In the genomic region with DNA sequence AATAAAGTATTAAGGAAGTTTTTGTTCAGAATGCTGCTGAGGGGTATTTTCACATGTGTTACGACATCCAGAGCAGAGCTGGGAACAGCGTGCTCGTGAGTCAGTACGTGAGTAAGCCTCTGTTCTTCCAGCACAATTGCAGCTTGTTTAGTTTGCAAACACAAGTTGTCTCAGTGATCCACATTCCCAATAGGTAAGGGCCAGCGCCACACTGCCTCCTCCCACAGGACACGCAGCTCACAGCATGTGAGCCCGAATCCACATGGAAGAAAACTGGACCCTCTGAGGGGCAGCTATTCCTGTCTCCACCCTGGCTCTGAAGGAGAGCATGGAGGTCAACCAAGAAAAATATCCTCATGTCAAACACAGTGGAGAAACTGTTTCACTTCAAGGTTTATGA, we compare ENCODE assay signal across 1 cellular context.
TF ChIP-seq lines count a peak whose summit lies in the region.

No MANE protein-coding gene starts in this region.

TF ChIP-seq in SK-N-SH, 30 proteins besides CTCF, POLR2A, EP300 and RAD21 (continued from another document):
- TF ChIP-seq, protein P1, sequence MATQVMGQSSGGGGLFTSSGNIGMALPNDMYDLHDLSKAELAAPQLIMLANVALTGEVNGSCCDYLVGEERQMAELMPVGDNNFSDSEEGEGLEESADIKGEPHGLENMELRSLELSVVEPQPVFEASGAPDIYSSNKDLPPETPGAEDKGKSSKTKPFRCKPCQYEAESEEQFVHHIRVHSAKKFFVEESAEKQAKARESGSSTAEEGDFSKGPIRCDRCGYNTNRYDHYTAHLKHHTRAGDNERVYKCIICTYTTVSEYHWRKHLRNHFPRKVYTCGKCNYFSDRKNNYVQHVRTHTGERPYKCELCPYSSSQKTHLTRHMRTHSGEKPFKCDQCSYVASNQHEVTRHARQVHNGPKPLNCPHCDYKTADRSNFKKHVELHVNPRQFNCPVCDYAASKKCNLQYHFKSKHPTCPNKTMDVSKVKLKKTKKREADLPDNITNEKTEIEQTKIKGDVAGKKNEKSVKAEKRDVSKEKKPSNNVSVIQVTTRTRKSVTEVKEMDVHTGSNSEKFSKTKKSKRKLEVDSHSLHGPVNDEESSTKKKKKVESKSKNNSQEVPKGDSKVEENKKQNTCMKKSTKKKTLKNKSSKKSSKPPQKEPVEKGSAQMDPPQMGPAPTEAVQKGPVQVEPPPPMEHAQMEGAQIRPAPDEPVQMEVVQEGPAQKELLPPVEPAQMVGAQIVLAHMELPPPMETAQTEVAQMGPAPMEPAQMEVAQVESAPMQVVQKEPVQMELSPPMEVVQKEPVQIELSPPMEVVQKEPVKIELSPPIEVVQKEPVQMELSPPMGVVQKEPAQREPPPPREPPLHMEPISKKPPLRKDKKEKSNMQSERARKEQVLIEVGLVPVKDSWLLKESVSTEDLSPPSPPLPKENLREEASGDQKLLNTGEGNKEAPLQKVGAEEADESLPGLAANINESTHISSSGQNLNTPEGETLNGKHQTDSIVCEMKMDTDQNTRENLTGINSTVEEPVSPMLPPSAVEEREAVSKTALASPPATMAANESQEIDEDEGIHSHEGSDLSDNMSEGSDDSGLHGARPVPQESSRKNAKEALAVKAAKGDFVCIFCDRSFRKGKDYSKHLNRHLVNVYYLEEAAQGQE (IDR thresholded peaks at IDR 0.05; ENCODE audit: low read depth, low read length), result no peak
- TF ChIP-seq RXRA (IDR thresholded peaks at IDR 0.05; ENCODE audit: borderline replicate concordance, low read depth), result no peak
- TF ChIP-seq, protein P2, sequence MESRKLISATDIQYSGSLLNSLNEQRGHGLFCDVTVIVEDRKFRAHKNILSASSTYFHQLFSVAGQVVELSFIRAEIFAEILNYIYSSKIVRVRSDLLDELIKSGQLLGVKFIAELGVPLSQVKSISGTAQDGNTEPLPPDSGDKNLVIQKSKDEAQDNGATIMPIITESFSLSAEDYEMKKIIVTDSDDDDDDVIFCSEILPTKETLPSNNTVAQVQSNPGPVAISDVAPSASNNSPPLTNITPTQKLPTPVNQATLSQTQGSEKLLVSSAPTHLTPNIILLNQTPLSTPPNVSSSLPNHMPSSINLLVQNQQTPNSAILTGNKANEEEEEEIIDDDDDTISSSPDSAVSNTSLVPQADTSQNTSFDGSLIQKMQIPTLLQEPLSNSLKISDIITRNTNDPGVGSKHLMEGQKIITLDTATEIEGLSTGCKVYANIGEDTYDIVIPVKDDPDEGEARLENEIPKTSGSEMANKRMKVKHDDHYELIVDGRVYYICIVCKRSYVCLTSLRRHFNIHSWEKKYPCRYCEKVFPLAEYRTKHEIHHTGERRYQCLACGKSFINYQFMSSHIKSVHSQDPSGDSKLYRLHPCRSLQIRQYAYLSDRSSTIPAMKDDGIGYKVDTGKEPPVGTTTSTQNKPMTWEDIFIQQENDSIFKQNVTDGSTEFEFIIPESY (IDR thresholded peaks at IDR 0.05; ENCODE audit: borderline replicate concordance, low read depth), result no peak
- peak; percentile 30; the same call in 1 of the 2 replicates for TF ChIP-seq TEAD4 (IDR thresholded peaks at IDR 0.05; ENCODE audit: borderline replicate concordance, insufficient read depth)
- peak; percentile 71 for TF ChIP-seq FOSL2 (IDR thresholded peaks at IDR 0.05; ENCODE audit: borderline replicate concordance, low read depth)
- TF ChIP-seq YY1 (IDR thresholded peaks at IDR 0.05; ENCODE audit: low read depth), result no peak
- TF ChIP-seq RFX5 (IDR thresholded peaks at IDR 0.05; ENCODE audit: low read length), result no peak
- TF ChIP-seq NFIC (IDR thresholded peaks at IDR 0.05; ENCODE audit: borderline replicate concordance), result no peak
- no peak for TF ChIP-seq NRF1 (IDR thresholded peaks at IDR 0.05; ENCODE audit: low read depth, low read length)
- TF ChIP-seq FOXM1 (IDR thresholded peaks at IDR 0.05; ENCODE audit: low read depth), result no peak
- 0 out of 2 replicates have a peak, but pooled peaks have one; percentile 20 for TF ChIP-seq SIN3A (IDR thresholded peaks at IDR 0.05; ENCODE audit: borderline replicate concordance, low read depth, low read length)
- TF ChIP-seq GATA2 (CRISPR knock-in tag; IDR thresholded peaks at IDR 0.05), result no peak
- TF ChIP-seq ELF1 (IDR thresholded peaks at IDR 0.05), result no peak
- no peak for TF ChIP-seq RCOR1 (IDR thresholded peaks at IDR 0.05; ENCODE audit: low read length)
- TF ChIP-seq, protein P3, sequence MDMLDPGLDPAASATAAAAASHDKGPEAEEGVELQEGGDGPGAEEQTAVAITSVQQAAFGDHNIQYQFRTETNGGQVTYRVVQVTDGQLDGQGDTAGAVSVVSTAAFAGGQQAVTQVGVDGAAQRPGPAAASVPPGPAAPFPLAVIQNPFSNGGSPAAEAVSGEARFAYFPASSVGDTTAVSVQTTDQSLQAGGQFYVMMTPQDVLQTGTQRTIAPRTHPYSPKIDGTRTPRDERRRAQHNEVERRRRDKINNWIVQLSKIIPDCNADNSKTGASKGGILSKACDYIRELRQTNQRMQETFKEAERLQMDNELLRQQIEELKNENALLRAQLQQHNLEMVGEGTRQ (IDR thresholded peaks at IDR 0.05; ENCODE audit: borderline replicate concordance, low read depth, low read length), result no peak
- TF ChIP-seq EZH2phosphoT487 (IDR thresholded peaks at IDR 0.05; ENCODE audit: borderline replicate concordance, low read depth), result no peak
- TF ChIP-seq CHD2 (IDR thresholded peaks at IDR 0.05; ENCODE audit: low read length, partially characterized antibody), result no peak
- TF ChIP-seq TCF12 (IDR thresholded peaks at IDR 0.05), result peak; percentile 66
- no peak for TF ChIP-seq FOXJ3 (CRISPR knock-in tag; IDR thresholded peaks at IDR 0.05)
- TF ChIP-seq, protein P4, sequence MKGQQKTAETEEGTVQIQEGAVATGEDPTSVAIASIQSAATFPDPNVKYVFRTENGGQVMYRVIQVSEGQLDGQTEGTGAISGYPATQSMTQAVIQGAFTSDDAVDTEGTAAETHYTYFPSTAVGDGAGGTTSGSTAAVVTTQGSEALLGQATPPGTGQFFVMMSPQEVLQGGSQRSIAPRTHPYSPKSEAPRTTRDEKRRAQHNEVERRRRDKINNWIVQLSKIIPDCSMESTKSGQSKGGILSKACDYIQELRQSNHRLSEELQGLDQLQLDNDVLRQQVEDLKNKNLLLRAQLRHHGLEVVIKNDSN (IDR thresholded peaks at IDR 0.05; ENCODE audit: borderline replicate concordance, low read depth), result no peak
TF ChIP-seq in SK-N-SH: peak in this region for 7.
